In genomic region chr1:247452447-247453039, GRCh38 we compare ENCODE assay signal across 1 cellular context.
A peak's percentile ranks its signal among the peaks of the same experiment; 100 is the strongest.
TF ChIP-seq lines count a peak whose summit lies in the region.

No MANE protein-coding gene starts in this region.

TF ChIP-seq in GM12878, 131 proteins besides CTCF, POLR2A, EP300 and RAD21 (continued from another document):
- no peak for TF ChIP-seq IRF5 (IDR thresholded peaks at IDR 0.05; ENCODE audit: borderline replicate concordance)
- no peak for TF ChIP-seq RELA (IDR thresholded peaks at IDR 0.05; ENCODE audit: borderline replicate concordance, partially characterized antibody)
- no peak for TF ChIP-seq BRCA1 (IDR thresholded peaks at IDR 0.05; ENCODE audit: low read depth, low read length)
- peak; percentile 14; the same call in 1 of the 2 replicates for TF ChIP-seq PKNOX1 (IDR thresholded peaks at IDR 0.05)
- TF ChIP-seq ZZZ3 (IDR thresholded peaks at IDR 0.05; ENCODE audit: control insufficient read depth, insufficient read length, low read depth) = no peak
